ENCODE assay signal across 19 cellular contexts in the genomic region with DNA sequence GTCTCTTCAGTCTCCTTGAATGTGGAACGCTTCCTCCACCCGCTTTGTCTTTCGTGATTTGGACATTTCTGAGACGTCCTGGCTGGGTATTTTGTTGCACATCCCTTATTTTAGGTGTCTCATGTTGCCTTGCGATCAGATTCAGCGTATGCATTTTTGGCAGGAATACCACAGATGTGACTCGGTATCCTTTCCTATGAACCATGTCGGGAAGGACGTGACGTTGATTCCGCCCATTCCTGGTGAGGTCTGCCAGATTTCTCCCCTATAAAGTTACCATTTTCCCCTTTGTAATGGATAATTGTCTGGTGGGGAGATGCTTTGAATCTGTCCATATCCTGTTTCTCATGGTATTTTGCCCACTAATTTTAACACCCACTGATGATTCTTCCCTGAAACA. TPM values are rescaled to one million over a fixed set of nuclear protein-coding genes. Genes with fewer than 3 reads are reported as not detected.
DNase-seq lines count a peak whose midpoint lies in the region; ATAC-seq and TF ChIP-seq lines count a peak whose summit lies in the region.
"Had no signal": no experiment of that assay in that cellular context is flagged by ENCODE, and none has a peak within 500 bp of the region (broad histone marks: within the 10 kb centered on the region; RNA-seq: fewer than 3 reads in every experiment).

No MANE protein-coding gene starts in this region.

- H3K27me3 Mint-ChIP-seq in activated T-helper 17 cell treated with anti-CD3 and anti-CD28 coated beads, Interleukin-2, amount 50 U/mL, for 72 hours = no peaks in the 10 kb centered on the region

- no peak overlapping the region for H3K27ac ChIP-seq in spleen
- no peak overlapping the region for H3K27ac ChIP-seq in effector memory CD4-positive, alpha-beta T cell (ENCODE audit: insufficient read depth, low read length, poor library complexity, severe bottlenecking)

- no peak for TF ChIP-seq CTCF in spleen (IDR thresholded peaks at IDR 0.05 in 8 of 11, conservative IDR thresholded peaks at IDR 0.05 in 3 of 11)

- H3K4me1 Mint-ChIP-seq in activated T-helper 17 cell treated with anti-CD3 and anti-CD28 coated beads, Interleukin-2, amount 50 U/mL, for 72 hours = peaks cover 50% of the 10 kb centered on the region

- H3K27me3 ChIP-seq in spleen (replicated peaks in 1 of 7) = peaks cover 0 to 19% (median 0%) of the 10 kb centered on the region in 7 donors
- H3K27me3 ChIP-seq in effector memory CD4-positive, alpha-beta T cell (replicated peaks; ENCODE audit: control insufficient read depth, insufficient read depth, low read length, poor library complexity, severe bottlenecking) = no peaks in the 10 kb centered on the region

- H3K4me3 ChIP-seq in spleen = no peak overlapping the region
- no peak overlapping the region for H3K4me3 ChIP-seq in effector memory CD4-positive, alpha-beta T cell (ENCODE audit: insufficient read depth, low read depth, low read length, poor library complexity, severe bottlenecking)
- H3K4me3 ChIP-seq: GM23338 had no signal

- no peaks in the 10 kb centered on the region for H3K9me3 ChIP-seq in spleen
- no peaks in the 10 kb centered on the region for H3K9me3 ChIP-seq in effector memory CD4-positive, alpha-beta T cell (ENCODE audit: control insufficient read depth, low read length)
- H3K9me3 ChIP-seq: BE2C had no signal

- ATAC-seq in activated T-helper 17 cell treated with anti-CD3 and anti-CD28 coated beads, Interleukin-2, amount 50 U/mL, for 72 hours (replicated peaks) = no peak
- ATAC-seq: GM23338 had no signal

- H3K9me3 Mint-ChIP-seq in activated T-helper 17 cell treated with anti-CD3 and anti-CD28 coated beads, Interleukin-2, amount 50 U/mL, for 72 hours = no peaks in the 10 kb centered on the region
- H3K9me3 Mint-ChIP-seq: CD4-positive, CD25-positive, alpha-beta regulatory T cell; CD8-positive, alpha-beta memory T cell had no signal

- peak overlapping the region; percentile 13 for H3K4me3 Mint-ChIP-seq in activated T-helper 17 cell treated with anti-CD3 and anti-CD28 coated beads, Interleukin-2, amount 50 U/mL, for 72 hours
- H3K4me3 Mint-ChIP-seq: GM23338 had no signal

- intact Hi-C loops in spleen (cut with DNase I; ENCODE audit: low total_unique reads) = no loop called here

- no peaks in the 10 kb centered on the region for H3K36me3 ChIP-seq in spleen
- no peaks in the 10 kb centered on the region for H3K36me3 ChIP-seq in effector memory CD4-positive, alpha-beta T cell (ENCODE audit: control insufficient read depth, insufficient read depth, low read length)
- H3K36me3 ChIP-seq: BE2C had no signal

- no peak for TF ChIP-seq POLR2A in spleen (IDR thresholded peaks at IDR 0.05)

- H3K36me3 Mint-ChIP-seq in activated T-helper 17 cell treated with anti-CD3 and anti-CD28 coated beads, Interleukin-2, amount 50 U/mL, for 72 hours (ENCODE audit: low read depth) = peaks cover 33% of the 10 kb centered on the region
- H3K36me3 Mint-ChIP-seq: CD4-positive, CD25-positive, alpha-beta regulatory T cell had no signal

- H3K4me1 ChIP-seq in spleen = peaks cover 10 to 48% (median 24%) of the 10 kb centered on the region in 6 donors
- peaks cover 49% of the 10 kb centered on the region for H3K4me1 ChIP-seq in effector memory CD4-positive, alpha-beta T cell (ENCODE audit: control insufficient read depth, insufficient read depth, low read length, poor library complexity, severe bottlenecking)
- H3K4me1 ChIP-seq: BE2C had no signal

- peak; percentile 4 for DNase-seq in activated effector memory CD4-positive, alpha-beta T cell treated with anti-CD3 and anti-CD28 coated beads, Interleukin-2, amount 50 U/mL, for 16 hours
- no peak for DNase-seq in activated effector memory CD4-positive, alpha-beta T cell treated with Interleukin-2 at 50 U/mL for 16 hours
- DNase-seq in fibroblast of gingiva (ENCODE audit: low read depth) = peak; percentile 53
- DNase-seq in spleen = peak; percentile 5
- no peak for DNase-seq in activated CD4-positive, alpha-beta T cell treated with anti-CD3 and anti-CD28 coated beads for 1 hour
- no peak for DNase-seq in effector memory CD4-positive, alpha-beta T cell
- no peak for DNase-seq in NCI-H748 (lab: John Stamatoyannopoulos, UW; ENCODE audit: unreplicated experiment)
- DNase-seq: BE2C; C1 segment of cervical spinal cord; CD4-positive, CD25-positive, alpha-beta regulatory T cell; CD8-positive, alpha-beta memory T cell; COR-L47; DMS 273 treated with DMSO at 0.1 percent for 48 hours; DMS53; DND-41; EL; HCEC 1CT had no signal

- WGBS in spleen, 5 donors = 93 to 98% (median 95%) methylated on average over 11 of the region's 11 CpGs

- peak overlapping the region; percentile 34 for H3K27ac Mint-ChIP-seq in activated T-helper 17 cell treated with anti-CD3 and anti-CD28 coated beads, Interleukin-2, amount 50 U/mL, for 72 hours
- H3K27ac Mint-ChIP-seq: GM23338 had no signal

RNA-seq across cellular contexts. Expression of gene RBM17, which starts 49.6 kb away (rescaled TPM):
- total RNA-seq in activated T-helper 17 cell treated with anti-CD3 and anti-CD28 coated beads, Interleukin-2, amount 50 U/mL, for 72 hours = 100 to 1,000 TPM; 157 to 253 TPM
- 100 to 1,000 TPM in 6 of 7 donors, 10 to 100 TPM in 1; 93.2 to 140 (median 120) TPM for total RNA-seq in spleen
- 100 to 1,000 TPM in 1 of 3 donors, 10 to 100 TPM in 2; 63.1 to 100 (median 93.5) TPM for polyA plus RNA-seq in spleen

Comparison
In these comparisons a context has a peak if more than half of its experiments do, and no peak if none do; other contexts are left out.
1. DNase-seq: peak in activated effector memory CD4-positive, alpha-beta T cell treated with anti-CD3 and anti-CD28 coated beads, Interleukin-2, amount 50 U/mL, for 16 hours (single experiment), fibroblast of gingiva (single experiment) and spleen (single experiment); none in activated effector memory CD4-positive, alpha-beta T cell treated with Interleukin-2 at 50 U/mL for 16 hours (single experiment), activated CD4-positive, alpha-beta T cell treated with anti-CD3 and anti-CD28 coated beads for 1 hour (single experiment), effector memory CD4-positive, alpha-beta T cell (0 of 3) and NCI-H748 (single experiment).